ENCODE assay signal across 1 cellular context in genomic region chr10:100344386-100344785, GRCh38.
TF ChIP-seq lines count a peak whose summit lies in the region.

No MANE protein-coding gene starts in this region.

TF ChIP-seq in HEK293, 187 proteins besides CTCF, POLR2A, EP300 and RAD21 (continued from another document):
- no peak for TF ChIP-seq REST (tag by site-specific recombination; IDR thresholded peaks at IDR 0.05)
- TF ChIP-seq ZSCAN18 (tag by site-specific recombination; IDR thresholded peaks at IDR 0.05): no peak
- TF ChIP-seq ZNF280D (tag by site-specific recombination; IDR thresholded peaks at IDR 0.05): no peak
- no peak for TF ChIP-seq ZFP41 (tag by site-specific recombination; IDR thresholded peaks at IDR 0.05; ENCODE audit: borderline replicate concordance)
TF ChIP-seq in HEK293: peak in this region for 1.
